ENCODE assay signal across 1 cellular context in the genomic region with DNA sequence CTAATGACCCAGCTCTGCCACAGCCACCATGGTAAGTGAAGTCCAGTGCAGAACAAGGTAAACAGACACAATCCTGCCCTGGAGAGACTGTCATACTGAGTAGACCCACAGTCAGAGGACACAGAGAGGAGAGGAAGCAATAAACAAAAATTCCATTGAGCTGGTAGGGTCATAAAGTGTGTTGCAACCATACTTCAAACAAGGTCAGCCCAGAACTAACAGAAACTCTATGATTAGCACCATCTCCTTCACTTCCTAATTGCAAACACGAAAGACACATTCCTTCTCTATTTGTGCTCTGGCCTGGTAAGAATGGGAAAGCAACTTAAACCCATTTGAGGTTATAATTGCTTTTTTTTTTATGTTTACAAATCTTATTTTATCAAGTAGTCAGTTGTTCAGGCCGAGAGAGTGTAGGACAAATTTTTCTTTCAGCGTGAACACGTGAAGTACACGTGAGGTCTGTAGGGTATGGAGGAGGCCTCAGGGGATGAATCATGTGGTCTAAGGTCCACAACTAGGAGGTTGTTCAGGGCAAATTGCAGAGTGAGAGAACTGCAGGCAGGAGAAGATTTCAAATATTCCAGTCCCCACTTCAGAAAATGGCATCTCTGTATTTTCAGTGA.
A peak's percentile ranks its signal among the peaks of the same experiment; 100 is the strongest.
TF ChIP-seq lines count a peak whose summit lies in the region.

No MANE protein-coding gene starts in this region.

TF ChIP-seq in HepG2, 621 proteins besides CTCF, POLR2A, EP300 and RAD21 (continued from another document and continues in another):
- TF ChIP-seq, protein P1, sequence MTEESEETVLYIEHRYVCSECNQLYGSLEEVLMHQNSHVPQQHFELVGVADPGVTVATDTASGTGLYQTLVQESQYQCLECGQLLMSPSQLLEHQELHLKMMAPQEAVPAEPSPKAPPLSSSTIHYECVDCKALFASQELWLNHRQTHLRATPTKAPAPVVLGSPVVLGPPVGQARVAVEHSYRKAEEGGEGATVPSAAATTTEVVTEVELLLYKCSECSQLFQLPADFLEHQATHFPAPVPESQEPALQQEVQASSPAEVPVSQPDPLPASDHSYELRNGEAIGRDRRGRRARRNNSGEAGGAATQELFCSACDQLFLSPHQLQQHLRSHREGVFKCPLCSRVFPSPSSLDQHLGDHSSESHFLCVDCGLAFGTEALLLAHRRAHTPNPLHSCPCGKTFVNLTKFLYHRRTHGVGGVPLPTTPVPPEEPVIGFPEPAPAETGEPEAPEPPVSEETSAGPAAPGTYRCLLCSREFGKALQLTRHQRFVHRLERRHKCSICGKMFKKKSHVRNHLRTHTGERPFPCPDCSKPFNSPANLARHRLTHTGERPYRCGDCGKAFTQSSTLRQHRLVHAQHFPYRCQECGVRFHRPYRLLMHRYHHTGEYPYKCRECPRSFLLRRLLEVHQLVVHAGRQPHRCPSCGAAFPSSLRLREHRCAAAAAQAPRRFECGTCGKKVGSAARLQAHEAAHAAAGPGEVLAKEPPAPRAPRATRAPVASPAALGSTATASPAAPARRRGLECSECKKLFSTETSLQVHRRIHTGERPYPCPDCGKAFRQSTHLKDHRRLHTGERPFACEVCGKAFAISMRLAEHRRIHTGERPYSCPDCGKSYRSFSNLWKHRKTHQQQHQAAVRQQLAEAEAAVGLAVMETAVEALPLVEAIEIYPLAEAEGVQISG (CRISPR knock-in tag; IDR thresholded peaks at IDR 0.05): peak; percentile 96
- TF ChIP-seq ZNF773 (CRISPR knock-in tag; IDR thresholded peaks at IDR 0.05; ENCODE audit: borderline replicate concordance): no peak
- no peak for TF ChIP-seq MTA3 (CRISPR knock-in tag; IDR thresholded peaks at IDR 0.05)
- no peak for TF ChIP-seq RFX5 (IDR thresholded peaks at IDR 0.05; ENCODE audit: low read depth, low read length)
- TF ChIP-seq, protein P2, sequence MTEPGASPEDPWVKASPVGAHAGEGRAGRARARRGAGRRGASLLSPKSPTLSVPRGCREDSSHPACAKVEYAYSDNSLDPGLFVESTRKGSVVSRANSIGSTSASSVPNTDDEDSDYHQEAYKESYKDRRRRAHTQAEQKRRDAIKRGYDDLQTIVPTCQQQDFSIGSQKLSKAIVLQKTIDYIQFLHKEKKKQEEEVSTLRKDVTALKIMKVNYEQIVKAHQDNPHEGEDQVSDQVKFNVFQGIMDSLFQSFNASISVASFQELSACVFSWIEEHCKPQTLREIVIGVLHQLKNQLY (CRISPR knock-in tag; IDR thresholded peaks at IDR 0.05): peak; percentile 100
- TF ChIP-seq, protein P3, sequence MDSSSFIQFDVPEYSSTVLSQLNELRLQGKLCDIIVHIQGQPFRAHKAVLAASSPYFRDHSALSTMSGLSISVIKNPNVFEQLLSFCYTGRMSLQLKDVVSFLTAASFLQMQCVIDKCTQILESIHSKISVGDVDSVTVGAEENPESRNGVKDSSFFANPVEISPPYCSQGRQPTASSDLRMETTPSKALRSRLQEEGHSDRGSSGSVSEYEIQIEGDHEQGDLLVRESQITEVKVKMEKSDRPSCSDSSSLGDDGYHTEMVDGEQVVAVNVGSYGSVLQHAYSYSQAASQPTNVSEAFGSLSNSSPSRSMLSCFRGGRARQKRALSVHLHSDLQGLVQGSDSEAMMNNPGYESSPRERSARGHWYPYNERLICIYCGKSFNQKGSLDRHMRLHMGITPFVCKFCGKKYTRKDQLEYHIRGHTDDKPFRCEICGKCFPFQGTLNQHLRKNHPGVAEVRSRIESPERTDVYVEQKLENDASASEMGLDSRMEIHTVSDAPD (CRISPR knock-in tag; IDR thresholded peaks at IDR 0.05): no peak
- no peak for TF ChIP-seq ZNF10 (CRISPR knock-in tag; IDR thresholded peaks at IDR 0.05; ENCODE audit: borderline replicate concordance, low read depth)
- TF ChIP-seq, protein P4, sequence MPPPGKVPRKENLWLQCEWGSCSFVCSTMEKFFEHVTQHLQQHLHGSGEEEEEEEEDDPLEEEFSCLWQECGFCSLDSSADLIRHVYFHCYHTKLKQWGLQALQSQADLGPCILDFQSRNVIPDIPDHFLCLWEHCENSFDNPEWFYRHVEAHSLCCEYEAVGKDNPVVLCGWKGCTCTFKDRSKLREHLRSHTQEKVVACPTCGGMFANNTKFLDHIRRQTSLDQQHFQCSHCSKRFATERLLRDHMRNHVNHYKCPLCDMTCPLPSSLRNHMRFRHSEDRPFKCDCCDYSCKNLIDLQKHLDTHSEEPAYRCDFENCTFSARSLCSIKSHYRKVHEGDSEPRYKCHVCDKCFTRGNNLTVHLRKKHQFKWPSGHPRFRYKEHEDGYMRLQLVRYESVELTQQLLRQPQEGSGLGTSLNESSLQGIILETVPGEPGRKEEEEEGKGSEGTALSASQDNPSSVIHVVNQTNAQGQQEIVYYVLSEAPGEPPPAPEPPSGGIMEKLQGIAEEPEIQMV (CRISPR knock-in tag; IDR thresholded peaks at IDR 0.05; ENCODE audit: low read depth): 0 out of 2 replicates have a peak, but pooled peaks have one; percentile 76
- peak; percentile 96 for TF ChIP-seq ZNF781 (CRISPR knock-in tag; IDR thresholded peaks at IDR 0.05; ENCODE audit: borderline replicate concordance, not compliant biosample characterization)
- TF ChIP-seq ZNF432 (CRISPR knock-in tag; IDR thresholded peaks at IDR 0.05; ENCODE audit: borderline replicate concordance): no peak
- TF ChIP-seq GLI4 (CRISPR knock-in tag; IDR thresholded peaks at IDR 0.05; ENCODE audit: borderline replicate concordance): no peak; the same call in 1 of the 2 replicates
- peak; percentile 93 for TF ChIP-seq ZNF761 (CRISPR knock-in tag; conservative IDR thresholded peaks at IDR 0.05)
- peak; percentile 90 for TF ChIP-seq ZFP90 (CRISPR knock-in tag; IDR thresholded peaks at IDR 0.05; ENCODE audit: borderline replicate concordance)
- TF ChIP-seq, protein P5, sequence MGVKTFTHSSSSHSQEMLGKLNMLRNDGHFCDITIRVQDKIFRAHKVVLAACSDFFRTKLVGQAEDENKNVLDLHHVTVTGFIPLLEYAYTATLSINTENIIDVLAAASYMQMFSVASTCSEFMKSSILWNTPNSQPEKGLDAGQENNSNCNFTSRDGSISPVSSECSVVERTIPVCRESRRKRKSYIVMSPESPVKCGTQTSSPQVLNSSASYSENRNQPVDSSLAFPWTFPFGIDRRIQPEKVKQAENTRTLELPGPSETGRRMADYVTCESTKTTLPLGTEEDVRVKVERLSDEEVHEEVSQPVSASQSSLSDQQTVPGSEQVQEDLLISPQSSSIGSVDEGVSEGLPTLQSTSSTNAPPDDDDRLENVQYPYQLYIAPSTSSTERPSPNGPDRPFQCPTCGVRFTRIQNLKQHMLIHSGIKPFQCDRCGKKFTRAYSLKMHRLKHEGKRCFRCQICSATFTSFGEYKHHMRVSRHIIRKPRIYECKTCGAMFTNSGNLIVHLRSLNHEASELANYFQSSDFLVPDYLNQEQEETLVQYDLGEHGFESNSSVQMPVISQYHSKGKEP (CRISPR knock-in tag; IDR thresholded peaks at IDR 0.05): peak; percentile 58
- TF ChIP-seq, protein P6, sequence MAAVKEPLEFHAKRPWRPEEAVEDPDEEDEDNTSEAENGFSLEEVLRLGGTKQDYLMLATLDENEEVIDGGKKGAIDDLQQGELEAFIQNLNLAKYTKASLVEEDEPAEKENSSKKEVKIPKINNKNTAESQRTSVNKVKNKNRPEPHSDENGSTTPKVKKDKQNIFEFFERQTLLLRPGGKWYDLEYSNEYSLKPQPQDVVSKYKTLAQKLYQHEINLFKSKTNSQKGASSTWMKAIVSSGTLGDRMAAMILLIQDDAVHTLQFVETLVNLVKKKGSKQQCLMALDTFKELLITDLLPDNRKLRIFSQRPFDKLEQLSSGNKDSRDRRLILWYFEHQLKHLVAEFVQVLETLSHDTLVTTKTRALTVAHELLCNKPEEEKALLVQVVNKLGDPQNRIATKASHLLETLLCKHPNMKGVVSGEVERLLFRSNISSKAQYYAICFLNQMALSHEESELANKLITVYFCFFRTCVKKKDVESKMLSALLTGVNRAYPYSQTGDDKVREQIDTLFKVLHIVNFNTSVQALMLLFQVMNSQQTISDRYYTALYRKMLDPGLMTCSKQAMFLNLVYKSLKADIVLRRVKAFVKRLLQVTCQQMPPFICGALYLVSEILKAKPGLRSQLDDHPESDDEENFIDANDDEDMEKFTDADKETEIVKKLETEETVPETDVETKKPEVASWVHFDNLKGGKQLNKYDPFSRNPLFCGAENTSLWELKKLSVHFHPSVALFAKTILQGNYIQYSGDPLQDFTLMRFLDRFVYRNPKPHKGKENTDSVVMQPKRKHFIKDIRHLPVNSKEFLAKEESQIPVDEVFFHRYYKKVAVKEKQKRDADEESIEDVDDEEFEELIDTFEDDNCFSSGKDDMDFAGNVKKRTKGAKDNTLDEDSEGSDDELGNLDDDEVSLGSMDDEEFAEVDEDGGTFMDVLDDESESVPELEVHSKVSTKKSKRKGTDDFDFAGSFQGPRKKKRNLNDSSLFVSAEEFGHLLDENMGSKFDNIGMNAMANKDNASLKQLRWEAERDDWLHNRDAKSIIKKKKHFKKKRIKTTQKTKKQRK (IDR thresholded peaks at IDR 0.05; ENCODE audit: low read length): no peak
- TF ChIP-seq MEF2D (CRISPR knock-in tag; IDR thresholded peaks at IDR 0.05): peak; percentile 97
- TF ChIP-seq, protein P7, sequence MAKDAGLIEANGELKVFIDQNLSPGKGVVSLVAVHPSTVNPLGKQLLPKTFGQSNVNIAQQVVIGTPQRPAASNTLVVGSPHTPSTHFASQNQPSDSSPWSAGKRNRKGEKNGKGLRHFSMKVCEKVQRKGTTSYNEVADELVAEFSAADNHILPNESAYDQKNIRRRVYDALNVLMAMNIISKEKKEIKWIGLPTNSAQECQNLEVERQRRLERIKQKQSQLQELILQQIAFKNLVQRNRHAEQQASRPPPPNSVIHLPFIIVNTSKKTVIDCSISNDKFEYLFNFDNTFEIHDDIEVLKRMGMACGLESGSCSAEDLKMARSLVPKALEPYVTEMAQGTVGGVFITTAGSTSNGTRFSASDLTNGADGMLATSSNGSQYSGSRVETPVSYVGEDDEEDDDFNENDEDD (CRISPR knock-in tag; IDR thresholded peaks at IDR 0.05; ENCODE audit: borderline replicate concordance): peak; percentile 92
- TF ChIP-seq JUNB (CRISPR knock-in tag; IDR thresholded peaks at IDR 0.05; ENCODE audit: borderline replicate concordance): peak; percentile 94
- no peak for TF ChIP-seq PLRG1 (conservative IDR thresholded peaks at IDR 0.05)
- no peak for TF ChIP-seq ARHGAP35 (CRISPR knock-in tag; IDR thresholded peaks at IDR 0.05; ENCODE audit: borderline replicate concordance)
- TF ChIP-seq, protein P8, sequence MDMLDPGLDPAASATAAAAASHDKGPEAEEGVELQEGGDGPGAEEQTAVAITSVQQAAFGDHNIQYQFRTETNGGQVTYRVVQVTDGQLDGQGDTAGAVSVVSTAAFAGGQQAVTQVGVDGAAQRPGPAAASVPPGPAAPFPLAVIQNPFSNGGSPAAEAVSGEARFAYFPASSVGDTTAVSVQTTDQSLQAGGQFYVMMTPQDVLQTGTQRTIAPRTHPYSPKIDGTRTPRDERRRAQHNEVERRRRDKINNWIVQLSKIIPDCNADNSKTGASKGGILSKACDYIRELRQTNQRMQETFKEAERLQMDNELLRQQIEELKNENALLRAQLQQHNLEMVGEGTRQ (IDR thresholded peaks at IDR 0.05; ENCODE audit: low read depth, low read length): peak; percentile 88
- TF ChIP-seq, protein P8 (CRISPR knock-in tag; IDR thresholded peaks at IDR 0.05; ENCODE audit: borderline replicate concordance): peak; percentile 75; the same call in 1 of the 2 replicates
- TF ChIP-seq, protein P9, sequence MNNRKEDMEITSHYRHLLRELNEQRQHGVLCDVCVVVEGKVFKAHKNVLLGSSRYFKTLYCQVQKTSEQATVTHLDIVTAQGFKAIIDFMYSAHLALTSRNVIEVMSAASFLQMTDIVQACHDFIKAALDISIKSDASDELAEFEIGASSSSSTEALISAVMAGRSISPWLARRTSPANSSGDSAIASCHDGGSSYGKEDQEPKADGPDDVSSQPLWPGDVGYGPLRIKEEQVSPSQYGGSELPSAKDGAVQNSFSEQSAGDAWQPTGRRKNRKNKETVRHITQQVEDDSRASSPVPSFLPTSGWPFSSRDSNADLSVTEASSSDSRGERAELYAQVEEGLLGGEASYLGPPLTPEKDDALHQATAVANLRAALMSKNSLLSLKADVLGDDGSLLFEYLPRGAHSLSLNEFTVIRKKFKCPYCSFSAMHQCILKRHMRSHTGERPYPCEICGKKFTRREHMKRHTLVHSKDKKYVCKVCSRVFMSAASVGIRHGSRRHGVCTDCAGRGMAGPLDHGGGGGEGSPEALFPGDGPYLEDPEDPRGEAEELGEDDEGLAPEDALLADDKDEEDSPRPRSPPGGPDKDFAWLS (CRISPR knock-in tag; IDR thresholded peaks at IDR 0.05; ENCODE audit: borderline replicate concordance): no peak
- TF ChIP-seq, protein P10, sequence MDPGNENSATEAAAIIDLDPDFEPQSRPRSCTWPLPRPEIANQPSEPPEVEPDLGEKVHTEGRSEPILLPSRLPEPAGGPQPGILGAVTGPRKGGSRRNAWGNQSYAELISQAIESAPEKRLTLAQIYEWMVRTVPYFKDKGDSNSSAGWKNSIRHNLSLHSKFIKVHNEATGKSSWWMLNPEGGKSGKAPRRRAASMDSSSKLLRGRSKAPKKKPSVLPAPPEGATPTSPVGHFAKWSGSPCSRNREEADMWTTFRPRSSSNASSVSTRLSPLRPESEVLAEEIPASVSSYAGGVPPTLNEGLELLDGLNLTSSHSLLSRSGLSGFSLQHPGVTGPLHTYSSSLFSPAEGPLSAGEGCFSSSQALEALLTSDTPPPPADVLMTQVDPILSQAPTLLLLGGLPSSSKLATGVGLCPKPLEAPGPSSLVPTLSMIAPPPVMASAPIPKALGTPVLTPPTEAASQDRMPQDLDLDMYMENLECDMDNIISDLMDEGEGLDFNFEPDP (CRISPR knock-in tag; conservative IDR thresholded peaks at IDR 0.05): peak; percentile 95; the same call in 1 of the 2 replicates
- TF ChIP-seq, protein P11, sequence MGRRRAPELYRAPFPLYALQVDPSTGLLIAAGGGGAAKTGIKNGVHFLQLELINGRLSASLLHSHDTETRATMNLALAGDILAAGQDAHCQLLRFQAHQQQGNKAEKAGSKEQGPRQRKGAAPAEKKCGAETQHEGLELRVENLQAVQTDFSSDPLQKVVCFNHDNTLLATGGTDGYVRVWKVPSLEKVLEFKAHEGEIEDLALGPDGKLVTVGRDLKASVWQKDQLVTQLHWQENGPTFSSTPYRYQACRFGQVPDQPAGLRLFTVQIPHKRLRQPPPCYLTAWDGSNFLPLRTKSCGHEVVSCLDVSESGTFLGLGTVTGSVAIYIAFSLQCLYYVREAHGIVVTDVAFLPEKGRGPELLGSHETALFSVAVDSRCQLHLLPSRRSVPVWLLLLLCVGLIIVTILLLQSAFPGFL (CRISPR knock-in tag; IDR thresholded peaks at IDR 0.05): no peak
- TF ChIP-seq AGO1 (IDR thresholded peaks at IDR 0.05; ENCODE audit: low read depth, low read length, poor library complexity, severe bottlenecking): no peak
- no peak for TF ChIP-seq SUZ12 (IDR thresholded peaks at IDR 0.05; ENCODE audit: low read depth, low read length)
- TF ChIP-seq MAFF (IDR thresholded peaks at IDR 0.05; ENCODE audit: low read depth, low read length): peak; percentile 61; the same call in 1 of the 2 replicates
- TF ChIP-seq ZNF768 (CRISPR knock-in tag; IDR thresholded peaks at IDR 0.05): no peak
- peak; percentile 85 for TF ChIP-seq KAT8 (CRISPR knock-in tag; IDR thresholded peaks at IDR 0.05)
- no peak for TF ChIP-seq SMARCE1 (IDR thresholded peaks at IDR 0.05; ENCODE audit: borderline replicate concordance)
- peak; percentile 88; the same call in 1 of the 2 replicates for TF ChIP-seq SNAI1 (CRISPR knock-in tag; IDR thresholded peaks at IDR 0.05; ENCODE audit: borderline replicate concordance)
- TF ChIP-seq ZSCAN21 (CRISPR knock-in tag; IDR thresholded peaks at IDR 0.05; ENCODE audit: borderline replicate concordance): peak; percentile 77
